8 cellular contexts compared by ENCODE assay signal in the genomic region with DNA sequence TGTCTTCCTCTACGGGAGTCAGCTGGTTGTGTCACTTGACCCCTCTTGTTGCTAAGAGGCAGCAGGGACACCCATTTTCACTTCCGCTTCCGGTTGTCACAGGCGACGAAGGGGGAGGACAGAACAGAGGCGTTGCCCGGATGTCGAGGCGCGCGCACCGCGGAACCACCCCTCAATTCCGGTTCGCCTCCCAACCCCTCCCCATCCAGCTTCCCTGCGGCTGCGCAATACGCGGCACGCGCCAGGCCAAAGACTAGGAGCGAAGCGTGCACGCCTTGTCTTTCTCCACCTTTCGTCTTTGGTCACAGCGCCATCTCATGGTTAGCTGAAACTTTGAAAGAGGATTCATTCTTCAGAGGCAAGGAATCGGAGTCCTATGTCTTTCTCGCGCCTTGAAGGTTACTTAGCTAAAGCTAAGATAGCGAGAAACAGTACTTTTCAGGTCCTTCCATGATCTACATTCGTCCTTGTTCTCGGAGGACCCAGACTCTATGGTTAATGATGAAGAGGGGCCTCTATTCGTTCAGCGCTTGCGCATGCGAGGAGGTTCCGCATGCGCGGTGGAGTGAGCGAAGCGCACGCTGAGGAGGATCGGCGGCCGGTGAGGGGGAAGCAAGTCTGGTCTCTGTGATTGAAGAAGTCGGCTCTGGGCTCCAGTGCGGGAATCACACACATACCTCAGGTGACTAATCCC. TPM values are rescaled to one million over a fixed set of nuclear protein-coding genes. Genes with fewer than 3 reads are reported as not detected.
DNase-seq lines count a peak whose midpoint lies in the region; ATAC-seq and TF ChIP-seq lines count a peak whose summit lies in the region.

A gene (minus strand): TSS at position 30 of the 694 bp plus-strand sequence. CDS start 106 bp downstream, outside the sequence.
A gene (plus strand): TSS at position 554 of the 694 bp plus-strand sequence. CDS start 4,440 bp downstream, outside the sequence.

- ATAC-seq in RWPE2 (ENCODE audit: low read depth) = peak; percentile 79
- ATAC-seq in natural killer cell treated with Interleukin-12 subunit alpha and Interleukin-12 subunit beta and Interleukin-15 and Interleukin-18, amount 100 ng/mL, for 72 hours = peak; percentile 96

- TF ChIP-seq CTCF in LNCaP clone FGC (IDR thresholded peaks at IDR 0.05; ENCODE audit: control insufficient read depth, extremely low read depth, insufficient read depth) = peak; percentile 84
- peak; percentile 100 for TF ChIP-seq CTCF in RWPE2 (IDR thresholded peaks at IDR 0.05; ENCODE audit: poor library complexity, severe bottlenecking)

- H3K27ac Mint-ChIP-seq in natural killer cell treated with Interleukin-12 subunit alpha and Interleukin-12 subunit beta and Interleukin-15 and Interleukin-18, amount 100 ng/mL, for 72 hours = peak within 1 kb of the TSS; percentile 97 to 98
- peak within 1 kb of the TSS; percentile 95 for H3K27ac Mint-ChIP-seq in stimulated activated naive CD8-positive, alpha-beta T cell treated with anti-CD3 and anti-CD28 coated beads, Interleukin-15, Interleukin-2, amounts not matched to agents 100 ng/mL and 50 ng/mL, for 24 hours

- peaks cover 36 to 54% of the 10 kb centered on the region in 2 donors for H3K4me1 Mint-ChIP-seq in natural killer cell treated with Interleukin-12 subunit alpha and Interleukin-12 subunit beta and Interleukin-15 and Interleukin-18, amount 100 ng/mL, for 72 hours (ENCODE audit: low read depth in 2 of 2)
- peaks cover 62% of the 10 kb centered on the region for H3K4me1 Mint-ChIP-seq in stimulated activated naive CD8-positive, alpha-beta T cell treated with anti-CD3 and anti-CD28 coated beads, Interleukin-15, Interleukin-2, amounts not matched to agents 100 ng/mL and 50 ng/mL, for 24 hours (ENCODE audit: low read depth)

- H3K9me3 ChIP-seq in RWPE2 (ENCODE audit: severe bottlenecking) = no peaks in the 10 kb centered on the region

- DNase-seq in ELF-1 (ENCODE audit: low read depth, low spot score) = peak; percentile 100
- peak; percentile 84 for DNase-seq in GOT3 (lab: John Stamatoyannopoulos, UW)
- DNase-seq in LNCaP clone FGC (ENCODE audit: low read depth) = peak; percentile 99
- DNase-seq in RWPE2 (ENCODE audit: low spot score) = peak; percentile 99
- DNase-seq in activated T-helper 9 cell treated with anti-CD3 and anti-CD28 coated beads, Interleukin-2, amount 50 U/mL, for 16 hours (ENCODE audit: low read depth) = peak; percentile 99
- peak; percentile 98 for DNase-seq in fibroblast of peridontal ligament (ENCODE audit: extremely low read depth)
- DNase-seq in natural killer cell treated with Interleukin-12 subunit alpha and Interleukin-12 subunit beta and Interleukin-15 and Interleukin-18, amount 100 ng/mL, for 72 hours (ENCODE audit: low spot score) = peak; percentile 100

- H3K36me3 ChIP-seq in RWPE2 (ENCODE audit: low read depth) = peaks cover 40% of the 10 kb centered on the region

- H3K36me3 Mint-ChIP-seq in natural killer cell treated with Interleukin-12 subunit alpha and Interleukin-12 subunit beta and Interleukin-15 and Interleukin-18, amount 100 ng/mL, for 72 hours = peaks cover 11% of the 10 kb centered on the region
- H3K36me3 Mint-ChIP-seq in stimulated activated naive CD8-positive, alpha-beta T cell treated with anti-CD3 and anti-CD28 coated beads, Interleukin-15, Interleukin-2, amounts not matched to agents 100 ng/mL and 50 ng/mL, for 24 hours (ENCODE audit: low read depth) = peaks cover 44% of the 10 kb centered on the region

- no peaks in the 10 kb centered on the region for H3K27me3 Mint-ChIP-seq in natural killer cell treated with Interleukin-12 subunit alpha and Interleukin-12 subunit beta and Interleukin-15 and Interleukin-18, amount 100 ng/mL, for 72 hours
- H3K27me3 Mint-ChIP-seq in stimulated activated naive CD8-positive, alpha-beta T cell treated with anti-CD3 and anti-CD28 coated beads, Interleukin-15, Interleukin-2, amounts not matched to agents 100 ng/mL and 50 ng/mL, for 24 hours = no peaks in the 10 kb centered on the region

- H3K4me3 ChIP-seq in LNCaP clone FGC (ENCODE audit: low read depth, low read length) (peak within 1 kb of the TSS; percentile 92), RWPE2 (ENCODE audit: severe bottlenecking) (peak within 1 kb of the TSS; percentile 73)

- no peaks in the 10 kb centered on the region for H3K27me3 ChIP-seq in RWPE2 (ENCODE audit: insufficient read depth, poor library complexity, severe bottlenecking)

- H3K4me1 ChIP-seq in RWPE2 (ENCODE audit: insufficient read depth, poor library complexity, severe bottlenecking) = peaks cover 24% of the 10 kb centered on the region

- no peaks in the 10 kb centered on the region for H3K9me3 Mint-ChIP-seq in natural killer cell treated with Interleukin-12 subunit alpha and Interleukin-12 subunit beta and Interleukin-15 and Interleukin-18, amount 100 ng/mL, for 72 hours
- H3K9me3 Mint-ChIP-seq in stimulated activated naive CD8-positive, alpha-beta T cell treated with anti-CD3 and anti-CD28 coated beads, Interleukin-15, Interleukin-2, amounts not matched to agents 100 ng/mL and 50 ng/mL, for 24 hours = no peaks in the 10 kb centered on the region

- H3K27ac ChIP-seq in RWPE2 (ENCODE audit: poor library complexity, severe bottlenecking) = peak within 1 kb of the TSS; percentile 84

- H3K4me3 Mint-ChIP-seq in natural killer cell treated with Interleukin-12 subunit alpha and Interleukin-12 subunit beta and Interleukin-15 and Interleukin-18, amount 100 ng/mL, for 72 hours = peak within 1 kb of the TSS; percentile 97
- peak within 1 kb of the TSS; percentile 96 for H3K4me3 Mint-ChIP-seq in stimulated activated naive CD8-positive, alpha-beta T cell treated with anti-CD3 and anti-CD28 coated beads, Interleukin-15, Interleukin-2, amounts not matched to agents 100 ng/mL and 50 ng/mL, for 24 hours

RNA-seq across cellular contexts. Expression of the first gene that starts in this region (rescaled TPM):
- total RNA-seq in natural killer cell treated with Interleukin-12 subunit alpha and Interleukin-12 subunit beta and Interleukin-15 and Interleukin-18, amount 100 ng/mL, for 72 hours = 10 to 100 TPM; 36.5 to 40.6 TPM

RNA-seq across cellular contexts. Expression of the second gene that starts in this region (rescaled TPM):
- total RNA-seq in natural killer cell treated with Interleukin-12 subunit alpha and Interleukin-12 subunit beta and Interleukin-15 and Interleukin-18, amount 100 ng/mL, for 72 hours = 100 to 1,000 TPM; 138 to 167 TPM

Comparison
In these comparisons a context has a peak if more than half of its experiments do, and no peak if none do; other contexts are left out.
1. Peak in every context shown above with its lines: DNase-seq, ATAC-seq, H3K4me3 ChIP-seq and H3K27ac ChIP-seq.